ENCODE assay signal across 9 cellular contexts in the genomic region with DNA sequence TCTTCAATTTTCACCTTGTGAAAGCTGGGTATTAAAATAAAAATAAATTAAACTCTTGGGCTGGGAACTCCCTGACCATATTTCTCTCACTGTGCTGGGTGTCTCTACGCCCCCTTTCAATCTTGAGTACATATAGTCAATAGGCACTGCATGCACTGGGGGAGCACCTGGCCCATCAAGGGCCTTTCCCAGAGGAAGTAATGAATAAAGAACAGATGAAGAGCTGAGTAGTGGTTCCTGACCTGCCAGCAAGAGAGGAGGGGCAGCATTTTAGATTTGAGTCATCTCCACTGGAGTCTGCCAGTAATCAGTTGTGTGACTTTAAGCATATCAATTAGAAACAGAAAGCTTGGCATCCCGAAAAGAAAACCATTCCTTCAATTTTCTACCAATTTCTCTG. TPM values are rescaled to one million over a fixed set of nuclear protein-coding genes. Genes with fewer than 3 reads are reported as not detected.
DNase-seq lines count a peak whose midpoint lies in the region; ATAC-seq lines count a peak whose summit lies in the region.
"Had no signal": no experiment of that assay in that cellular context is flagged by ENCODE, and none has a peak within 500 bp of the region (broad histone marks: within the 10 kb centered on the region; RNA-seq: fewer than 3 reads in every experiment).

No MANE protein-coding gene starts in this region.

- H3K4me3 Mint-ChIP-seq in T-helper 17 cell: no peak overlapping the region

- no peak for DNase-seq in activated CD4-positive, CD25-positive, alpha-beta regulatory T cell (lab: John Stamatoyannopoulos, UW)
- DNase-seq in T-helper 17 cell (no peak), NCI-H1694 treated with DMSO at 0.1 percent for 48 hours (lab: John Stamatoyannopoulos, UW) (no peak), SK-N-DZ (ENCODE audit: low spot score) (no peak)
- peak; percentile 13 to 23 for DNase-seq in stimulated activated CD4-positive, alpha-beta T cell treated with anti-CD3 and anti-CD28 coated beads, Interleukin-12 subunit alpha, Interleukin-12 subunit beta, amount 100 ng/mL, for 24 hours (ENCODE audit: low read depth in 2 of 2)
- no peak for DNase-seq in activated CD4-positive, CD25-positive, alpha-beta regulatory T cell treated with anti-CD3 and anti-CD28 coated beads, Interleukin-2, amount 50 U/mL, for 72 hours

- no peaks in the 10 kb centered on the region for H3K27me3 Mint-ChIP-seq in T-helper 17 cell

- H3K4me1 Mint-ChIP-seq in T-helper 17 cell: peaks cover 35% of the 10 kb centered on the region

- ATAC-seq in activated CD4-positive, CD25-positive, alpha-beta regulatory T cell treated with anti-CD3 and anti-CD28 coated beads, Interleukin-2, amount 50 U/mL, for 24 hours: peak; percentile 84 to 87
- peak; percentile 86 for ATAC-seq in HG02852 (IDR thresholded peaks at IDR 0.05; ENCODE audit: unreplicated experiment)
- ATAC-seq in T-helper 17 cell: peak; percentile 59

- no peaks in the 10 kb centered on the region for H3K9me3 ChIP-seq in T-helper 17 cell (ENCODE audit: control insufficient read depth, low read length, poor library complexity, severe bottlenecking)
- H3K9me3 ChIP-seq: neutrophil had no signal

- H3K27ac Mint-ChIP-seq in T-helper 17 cell: no peak overlapping the region

- no peaks in the 10 kb centered on the region for H3K36me3 Mint-ChIP-seq in T-helper 17 cell (ENCODE audit: low read depth)

RNA-seq across cellular contexts. Expression of a gene that starts 6.2 kb away (rescaled TPM):
- 10 to 100 TPM; 46.6 to 52.9 TPM for total RNA-seq in T-helper 17 cell
- polyA plus RNA-seq in SK-N-DZ (2014; cell fraction: cytosol; rRNA removed): 56.8 and 57.7 TPM in 2 replicates
- 37.1 and 55.5 TPM in 2 replicates for polyA plus RNA-seq in SK-N-DZ (2014; cell fraction: nucleus; rRNA removed)

RNA-seq across cellular contexts. Expression of a gene that starts 46.4 kb away (rescaled TPM):
- 10 to 100 TPM; 15.5 to 18.6 TPM for total RNA-seq in T-helper 17 cell
- polyA plus RNA-seq in SK-N-DZ (2014; cell fraction: cytosol; rRNA removed): 51.4 and 62.6 TPM in 2 replicates
- polyA plus RNA-seq in SK-N-DZ (2014; cell fraction: nucleus; rRNA removed): 33.8 and 57.4 TPM in 2 replicates

Comparison
In these comparisons a context has a peak if more than half of its experiments do, and no peak if none do; other contexts are left out.
1. DNase-seq: peak in stimulated activated CD4-positive, alpha-beta T cell treated with anti-CD3 and anti-CD28 coated beads, Interleukin-12 subunit alpha, Interleukin-12 subunit beta, amount 100 ng/mL, for 24 hours (2 of 2); none in activated CD4-positive, CD25-positive, alpha-beta regulatory T cell (0 of 4), T-helper 17 cell (0 of 3), NCI-H1694 treated with DMSO at 0.1 percent for 48 hours (single experiment), SK-N-DZ (single experiment) and activated CD4-positive, CD25-positive, alpha-beta regulatory T cell treated with anti-CD3 and anti-CD28 coated beads, Interleukin-2, amount 50 U/mL, for 72 hours (single experiment).
2. Peak in every context shown above with its lines, with median percentiles within 50 percentile points of each other: ATAC-seq.